Comparison of ENCODE assay signal across 1 cellular context in the genomic region with DNA sequence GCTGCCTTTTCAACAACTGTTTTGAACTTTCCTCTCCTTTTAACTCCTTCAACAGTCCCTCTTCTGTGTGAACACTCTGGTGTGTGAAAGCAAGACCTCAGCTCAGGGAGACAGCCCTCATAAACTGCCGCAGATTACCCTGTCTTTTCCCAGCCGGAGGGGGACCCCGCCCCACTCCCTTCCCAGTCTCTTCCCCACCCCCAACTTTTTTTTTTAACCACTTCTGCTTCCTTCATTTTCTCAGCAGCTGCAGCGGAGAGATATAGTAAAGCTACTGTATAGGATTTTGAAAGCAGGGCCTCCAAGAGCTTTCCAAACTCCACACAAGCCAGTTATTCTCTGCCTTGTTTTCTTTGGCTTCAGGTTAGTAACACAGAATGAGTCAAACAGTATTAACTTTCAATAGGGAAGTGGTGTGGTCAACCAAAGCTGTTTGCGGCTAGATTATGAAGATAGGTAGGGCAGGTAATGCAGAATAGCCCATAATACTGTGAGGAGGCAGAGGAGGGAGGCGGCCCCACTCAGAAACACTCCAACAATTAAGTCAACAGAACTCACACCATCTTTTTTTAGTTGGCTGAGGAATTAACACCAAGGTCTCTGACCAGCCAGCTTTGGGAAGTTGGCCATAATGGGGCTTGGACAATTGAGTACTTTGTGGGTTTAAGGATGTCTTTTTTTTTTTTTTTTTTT.
A peak's percentile ranks its signal among the peaks of the same experiment; 100 is the strongest.
TF ChIP-seq lines count a peak whose summit lies in the region.

No MANE protein-coding gene starts in this region.

TF ChIP-seq in GM12878, 131 proteins besides CTCF, POLR2A, EP300 and RAD21 (continued from another document):
- TF ChIP-seq E2F8 (IDR thresholded peaks at IDR 0.05; ENCODE audit: low read depth, partially characterized antibody) (no peak), HDAC2 (IDR thresholded peaks at IDR 0.05) (no peak), RELA (IDR thresholded peaks at IDR 0.05; ENCODE audit: borderline replicate concordance, partially characterized antibody) (no peak), CBX3 (IDR thresholded peaks at IDR 0.05; ENCODE audit: borderline replicate concordance, low read depth) (no peak), GABPA (IDR thresholded peaks at IDR 0.05; ENCODE audit: low read depth) (no peak), SREBF2 (IDR thresholded peaks at IDR 0.05; ENCODE audit: low read length) (no peak), DPF2 (IDR thresholded peaks at IDR 0.05) (peak; percentile 78; the same call in 1 of the 2 replicates), SMAD5 (IDR thresholded peaks at IDR 0.05; ENCODE audit: low read depth) (no peak), MYB (IDR thresholded peaks at IDR 0.05; ENCODE audit: borderline replicate concordance, low read depth, low read length) (no peak), PBX3 (IDR thresholded peaks at IDR 0.05; ENCODE audit: insufficient replicate concordance, low read depth, low read length) (no peak), MXI1 (IDR thresholded peaks at IDR 0.05; ENCODE audit: low read depth, low read length) (no peak)
